ENCODE assay signal across 8 cellular contexts in genomic region chr10:102461187-102462054, GRCh38. TPM values are rescaled to one million over a fixed set of nuclear protein-coding genes. Genes with fewer than 3 reads are reported as not detected.
DNase-seq lines count a peak whose midpoint lies in the region; ATAC-seq, FAIRE-seq and TF ChIP-seq lines count a peak whose summit lies in the region.

No MANE protein-coding gene starts in this region.

- peak overlapping the region; percentile 100 for H3K4me2 ChIP-seq in A549

- H3K9me3 ChIP-seq in A549 = no peaks in the 10 kb centered on the region

- TF ChIP-seq POLR2A in A549 (IDR thresholded peaks at IDR 0.05; ENCODE audit: low read length) = peak; percentile 67

- CTCF ChIA-PET in A549 (lab: Yijun Ruan, JAX) = interaction anchor here (0.5 to 10.9 kb wide), 16 partner anchors 8 to 292 kb away, joined by 3 to 84 read pairs (median 4); partner anchors contain the start of genes ACTR1A and C10orf95

- POLR2A ChIA-PET in A549 (lab: Yijun Ruan, JAX) = interaction anchor here (1.4 kb wide), 3 partner anchors 11 to 66 kb away, joined by 4 to 9 read pairs (median 4); partner anchors contain the start of genes C10orf95 and NFKB2

- H3K4me3 ChIP-seq in A549 = peak overlapping the region; percentile 58

- H3K27ac ChIP-seq in A549 = peak overlapping the region; percentile 77 to 84
- peak overlapping the region; percentile 68 for H3K27ac ChIP-seq in caudate nucleus (ENCODE audit: low read depth, low read length)

- FAIRE-seq in A549 (lab: Jason Lieb, UNC) = no peak

- WGBS in A549 (ENCODE audit: missing lambda C conversion rate) = 22% methylated on average over 33 of the region's 54 CpGs

- no peak for TF ChIP-seq RAD21 in A549 (conservative IDR thresholded peaks at IDR 0.05 in 1 of 2, IDR thresholded peaks at IDR 0.05 in 1 of 2)

- peak; percentile 87 to 98 for DNase-seq in A549 (ENCODE audit: low read depth in 1 of 2, low spot score in 1 of 2)
- peak; percentile 61 for DNase-seq in NCI-H2196 treated with DMSO at 0.1 percent for 48 hours (lab: John Stamatoyannopoulos, UW; ENCODE audit: unreplicated experiment)
- DNase-seq in activated CD4-positive, CD25-positive, alpha-beta regulatory T cell (lab: John Stamatoyannopoulos, UW) = peak; percentile 74 to 89 (median 86)
- peak; percentile 7 to 92 (median 80) for DNase-seq in caudate nucleus (lab: John Stamatoyannopoulos, UW)
- DNase-seq in islet precursor cell = peak; percentile 96
- peak; percentile 87 to 91 for DNase-seq in stimulated activated CD4-positive, alpha-beta T cell treated with anti-CD3 and anti-CD28 coated beads, Interleukin-15, amount 100 ng/mL, for 1 hour (ENCODE audit: low read depth in 1 of 2, low spot score in 1 of 2)

- H3K4me1 ChIP-seq in A549 = peaks cover 12% of the 10 kb centered on the region

- TF ChIP-seq EP300 in A549 (IDR thresholded peaks at IDR 0.05) = no peak

- ATAC-seq in A549 (peak; percentile 90 to 97), GM18861 (IDR thresholded peaks at IDR 0.05; ENCODE audit: unreplicated experiment) (peak; percentile 75), HG03108 (IDR thresholded peaks at IDR 0.05; ENCODE audit: unreplicated experiment) (peak; percentile 83)

- no peak for TF ChIP-seq CTCF in A549 (IDR thresholded peaks at IDR 0.05)

TF ChIP-seq in A549, 52 proteins besides CTCF, POLR2A, EP300 and RAD21 (continues in another document):
- TF ChIP-seq JUNB (IDR thresholded peaks at IDR 0.05) = no peak
- no peak for TF ChIP-seq HES2 (IDR thresholded peaks at IDR 0.05)
- TF ChIP-seq HOXB5 (CRISPR knock-in tag; IDR thresholded peaks at IDR 0.05) = no peak
- peak; percentile 83 for TF ChIP-seq MAX (IDR thresholded peaks at IDR 0.05)
- TF ChIP-seq CHD2 (IDR thresholded peaks at IDR 0.05; ENCODE audit: low read length, partially characterized antibody) = no peak
- no peak for TF ChIP-seq CHD4 (IDR thresholded peaks at IDR 0.05; ENCODE audit: borderline replicate concordance)
- no peak for TF ChIP-seq HOXB13 (CRISPR knock-in tag; IDR thresholded peaks at IDR 0.05; ENCODE audit: low read depth)
- TF ChIP-seq NFE2L2 (conservative IDR thresholded peaks at IDR 0.05; ENCODE audit: low read length) = no peak
- TF ChIP-seq MYC (IDR thresholded peaks at IDR 0.05; ENCODE audit: borderline replicate concordance, low read length) = no peak
- TF ChIP-seq RCOR1 (IDR thresholded peaks at IDR 0.05; ENCODE audit: low read depth, low read length) = no peak
- TF ChIP-seq HMGXB4 (CRISPR knock-in tag; IDR thresholded peaks at IDR 0.05; ENCODE audit: borderline replicate concordance) = no peak
- TF ChIP-seq HOXA7 (CRISPR knock-in tag; IDR thresholded peaks at IDR 0.05) = no peak
- no peak for TF ChIP-seq TP53 (CRISPR knock-in tag; IDR thresholded peaks at IDR 0.05)
- no peak for TF ChIP-seq EHMT2 (IDR thresholded peaks at IDR 0.05; ENCODE audit: low read depth)
- TF ChIP-seq EHF (CRISPR knock-in tag; IDR thresholded peaks at IDR 0.05) = no peak
- no peak for TF ChIP-seq NPAS2 (CRISPR knock-in tag; IDR thresholded peaks at IDR 0.05; ENCODE audit: borderline replicate concordance)
- no peak for TF ChIP-seq ELK1 (IDR thresholded peaks at IDR 0.05; ENCODE audit: low read depth, low read length)
- peak; percentile 54; the same call in 1 of the 2 replicates for TF ChIP-seq REST (IDR thresholded peaks at IDR 0.05)

RNA-seq across cellular contexts. Expression of gene C10orf95, which starts 10.1 kb away (rescaled TPM):
- polyA plus RNA-seq in A549 (2011; rRNA removed) = 0.09 and 0.12 TPM in 2 replicates
- 0.20 and 0.31 TPM in 2 replicates for polyA plus RNA-seq in A549 (2012; cell fraction: cytosol; rRNA removed)
- polyA plus RNA-seq in A549 (2012; cell fraction: nucleus; rRNA removed) = 0.13 and 0.16 TPM in 2 replicates
- 0.07 to 0.13 TPM (median 0.07 TPM) in 3 replicates for polyA plus RNA-seq in A549 (2017; fragmentation: RNase III; extraction: RNeasy Plus Mini Kit Qiagen cat#74134 plus additional on column Dnase treatment)
- polyA minus RNA-seq in A549 (2011; rRNA and poly(A)+ RNA removed) = 0.24 and 0.33 TPM in 2 replicates

RNA-seq across cellular contexts. Expression of gene CUEDC2, which starts 29.0 kb away (rescaled TPM):
- 42.5 and 43.7 TPM in 2 replicates for polyA plus RNA-seq in A549 (2011; rRNA removed)
- polyA plus RNA-seq in A549 (2012; cell fraction: cytosol; rRNA removed) = 58.5 and 59.9 TPM in 2 replicates
- polyA plus RNA-seq in A549 (2012; cell fraction: nucleus; rRNA removed) = 74.7 and 75.8 TPM in 2 replicates
- 52.1 to 69.3 TPM (median 67.4 TPM) in 3 replicates for polyA plus RNA-seq in A549 (2017; fragmentation: RNase III; extraction: RNeasy Plus Mini Kit Qiagen cat#74134 plus additional on column Dnase treatment)
- 28.0 and 34.8 TPM in 2 replicates for polyA minus RNA-seq in A549 (2011; rRNA and poly(A)+ RNA removed)

RNA-seq across cellular contexts. Expression of gene FBXL15, which starts 40.8 kb away (rescaled TPM):
- 3.7 and 4.8 TPM in 2 replicates for polyA plus RNA-seq in A549 (2011; rRNA removed)
- 15.0 and 18.4 TPM in 2 replicates for polyA plus RNA-seq in A549 (2012; cell fraction: cytosol; rRNA removed)
- polyA plus RNA-seq in A549 (2012; cell fraction: nucleus; rRNA removed) = 29.5 and 44.2 TPM in 2 replicates
- 8.7 to 10.4 TPM (median 9.4 TPM) in 3 replicates for polyA plus RNA-seq in A549 (2017; fragmentation: RNase III; extraction: RNeasy Plus Mini Kit Qiagen cat#74134 plus additional on column Dnase treatment)
- polyA minus RNA-seq in A549 (2011; rRNA and poly(A)+ RNA removed) = 2.8 and 3.2 TPM in 2 replicates

RNA-seq across cellular contexts. Expression of gene ACTR1A, which starts 41.1 kb away (rescaled TPM):
- polyA plus RNA-seq in A549 (2011; rRNA removed) = 114 and 135 TPM in 2 replicates
- polyA plus RNA-seq in A549 (2012; cell fraction: cytosol; rRNA removed) = 86.7 and 109 TPM in 2 replicates
- polyA plus RNA-seq in A549 (2012; cell fraction: nucleus; rRNA removed) = 98.9 and 106 TPM in 2 replicates
- 81.3 to 86.1 TPM (median 85.8 TPM) in 3 replicates for polyA plus RNA-seq in A549 (2017; fragmentation: RNase III; extraction: RNeasy Plus Mini Kit Qiagen cat#74134 plus additional on column Dnase treatment)
- polyA minus RNA-seq in A549 (2011; rRNA and poly(A)+ RNA removed) = 164 and 202 TPM in 2 replicates

RNA-seq across cellular contexts. Expression of gene SUFU, which starts 42.4 kb away (rescaled TPM):
- polyA plus RNA-seq in A549 (2011; rRNA removed) (3.7 and 4.5 TPM in 2 replicates), A549 (2017; fragmentation: RNase III; extraction: RNeasy Plus Mini Kit Qiagen cat#74134 plus additional on column Dnase treatment) (4.6 to 5.5 TPM (median 5.4 TPM) in 3 replicates)
- polyA plus RNA-seq in A549 (2012; cell fraction: cytosol; rRNA removed) = 3.8 and 4.7 TPM in 2 replicates
- polyA plus RNA-seq in A549 (2012; cell fraction: nucleus; rRNA removed) = 7.8 and 8.1 TPM in 2 replicates
- polyA minus RNA-seq in A549 (2011; rRNA and poly(A)+ RNA removed) = 7.0 and 7.8 TPM in 2 replicates

Comparison
In these comparisons a context has a peak if more than half of its experiments do, and no peak if none do; other contexts are left out.
1. Peak in every context shown above with its lines: DNase-seq, ATAC-seq, H3K4me3 ChIP-seq and H3K27ac ChIP-seq.